In the genomic region with DNA sequence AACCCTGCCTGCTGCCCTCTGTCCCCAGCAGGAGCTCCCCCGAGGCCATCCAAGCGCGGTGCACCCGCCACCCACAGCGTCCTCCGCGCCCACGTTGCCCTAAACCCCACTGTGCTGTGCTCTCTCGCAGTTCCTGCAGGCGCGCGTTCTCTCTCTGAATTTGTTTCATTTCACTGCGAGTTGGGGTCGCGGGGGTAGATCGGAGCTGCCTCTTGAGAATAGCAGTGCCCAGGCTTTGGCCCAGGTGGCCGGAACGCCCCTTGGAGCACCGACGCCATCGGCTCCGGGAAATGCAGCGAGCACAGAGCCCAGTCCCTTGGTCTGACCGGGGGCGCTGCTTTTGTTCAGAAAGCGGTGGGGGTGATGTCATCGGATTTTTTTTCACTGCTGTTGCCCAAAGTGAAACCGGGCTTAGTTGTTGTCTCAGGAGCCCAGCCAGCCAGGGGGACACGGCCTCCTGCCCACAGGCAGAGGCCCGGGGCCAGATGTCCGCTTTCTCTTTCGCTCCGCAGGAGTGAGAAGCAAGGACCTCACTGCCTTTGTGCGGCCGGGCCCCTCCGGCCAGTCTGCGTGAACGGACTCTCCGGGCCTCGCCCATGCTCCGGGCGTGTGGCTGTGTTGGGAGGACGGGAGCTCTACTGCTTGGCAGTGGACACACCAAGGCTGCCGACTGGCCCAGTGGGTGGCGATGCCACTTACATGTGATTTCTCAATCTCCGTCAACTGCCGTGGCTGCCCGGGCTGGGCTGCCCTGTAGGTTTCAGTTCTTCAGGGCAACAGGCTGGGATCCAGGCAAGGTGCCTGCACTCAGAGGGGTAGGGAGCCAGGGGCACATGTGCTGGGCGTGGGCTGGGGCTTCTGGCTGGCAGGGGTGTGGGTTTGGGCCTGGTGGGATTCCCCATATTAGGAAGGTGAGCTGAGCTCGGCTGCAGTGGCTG, we compare ENCODE assay signal across 1 cellular context.
TF ChIP-seq lines count a peak whose summit lies in the region.

No MANE protein-coding gene starts in this region.

TF ChIP-seq in HepG2, 621 proteins besides CTCF, POLR2A, EP300 and RAD21 (continued from another document and continues in another):
- TF ChIP-seq, protein P1, sequence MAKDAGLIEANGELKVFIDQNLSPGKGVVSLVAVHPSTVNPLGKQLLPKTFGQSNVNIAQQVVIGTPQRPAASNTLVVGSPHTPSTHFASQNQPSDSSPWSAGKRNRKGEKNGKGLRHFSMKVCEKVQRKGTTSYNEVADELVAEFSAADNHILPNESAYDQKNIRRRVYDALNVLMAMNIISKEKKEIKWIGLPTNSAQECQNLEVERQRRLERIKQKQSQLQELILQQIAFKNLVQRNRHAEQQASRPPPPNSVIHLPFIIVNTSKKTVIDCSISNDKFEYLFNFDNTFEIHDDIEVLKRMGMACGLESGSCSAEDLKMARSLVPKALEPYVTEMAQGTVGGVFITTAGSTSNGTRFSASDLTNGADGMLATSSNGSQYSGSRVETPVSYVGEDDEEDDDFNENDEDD (CRISPR knock-in tag; IDR thresholded peaks at IDR 0.05; ENCODE audit: borderline replicate concordance) = no peak
- no peak for TF ChIP-seq PCBP2 (optimal IDR thresholded peaks at IDR 0.05; ENCODE audit: low read depth, low read length, poor library complexity, severe bottlenecking)
- TF ChIP-seq TFE3 (CRISPR knock-in tag; IDR thresholded peaks at IDR 0.05) = no peak
- TF ChIP-seq PHF8 (CRISPR knock-in tag; IDR thresholded peaks at IDR 0.05) = no peak
- TF ChIP-seq SRSF1 (optimal IDR thresholded peaks at IDR 0.05; ENCODE audit: low read depth, low read length) = peak; percentile 28
- peak; percentile 90 for TF ChIP-seq HNRNPL (IDR thresholded peaks at IDR 0.05; ENCODE audit: low read depth, low read length)
- TF ChIP-seq, protein P2, sequence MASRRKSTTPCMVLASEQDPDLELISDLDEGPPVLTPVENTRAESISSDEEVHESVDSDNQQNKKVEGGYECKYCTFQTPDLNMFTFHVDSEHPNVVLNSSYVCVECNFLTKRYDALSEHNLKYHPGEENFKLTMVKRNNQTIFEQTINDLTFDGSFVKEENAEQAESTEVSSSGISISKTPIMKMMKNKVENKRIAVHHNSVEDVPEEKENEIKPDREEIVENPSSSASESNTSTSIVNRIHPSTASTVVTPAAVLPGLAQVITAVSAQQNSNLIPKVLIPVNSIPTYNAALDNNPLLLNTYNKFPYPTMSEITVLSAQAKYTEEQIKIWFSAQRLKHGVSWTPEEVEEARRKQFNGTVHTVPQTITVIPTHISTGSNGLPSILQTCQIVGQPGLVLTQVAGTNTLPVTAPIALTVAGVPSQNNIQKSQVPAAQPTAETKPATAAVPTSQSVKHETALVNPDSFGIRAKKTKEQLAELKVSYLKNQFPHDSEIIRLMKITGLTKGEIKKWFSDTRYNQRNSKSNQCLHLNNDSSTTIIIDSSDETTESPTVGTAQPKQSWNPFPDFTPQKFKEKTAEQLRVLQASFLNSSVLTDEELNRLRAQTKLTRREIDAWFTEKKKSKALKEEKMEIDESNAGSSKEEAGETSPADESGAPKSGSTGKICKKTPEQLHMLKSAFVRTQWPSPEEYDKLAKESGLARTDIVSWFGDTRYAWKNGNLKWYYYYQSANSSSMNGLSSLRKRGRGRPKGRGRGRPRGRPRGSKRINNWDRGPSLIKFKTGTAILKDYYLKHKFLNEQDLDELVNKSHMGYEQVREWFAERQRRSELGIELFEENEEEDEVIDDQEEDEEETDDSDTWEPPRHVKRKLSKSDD (CRISPR knock-in tag; IDR thresholded peaks at IDR 0.05; ENCODE audit: low read depth) = 0 out of 2 replicates have a peak, but pooled peaks have one; percentile 26
- TF ChIP-seq SOX6 (IDR thresholded peaks at IDR 0.05) = no peak
- peak; percentile 52 for TF ChIP-seq SOX6 (CRISPR knock-in tag; IDR thresholded peaks at IDR 0.05)
- TF ChIP-seq, protein P3, sequence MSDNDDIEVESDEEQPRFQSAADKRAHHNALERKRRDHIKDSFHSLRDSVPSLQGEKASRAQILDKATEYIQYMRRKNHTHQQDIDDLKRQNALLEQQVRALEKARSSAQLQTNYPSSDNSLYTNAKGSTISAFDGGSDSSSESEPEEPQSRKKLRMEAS (IDR thresholded peaks at IDR 0.05) = no peak; the same call in 1 of the 2 replicates
- no peak for TF ChIP-seq ZNF800 (CRISPR knock-in tag; IDR thresholded peaks at IDR 0.05)
- peak; percentile 67; the same call in 1 of the 2 replicates for TF ChIP-seq SP4 (CRISPR knock-in tag; IDR thresholded peaks at IDR 0.05)
- no peak for TF ChIP-seq USF2 (IDR thresholded peaks at IDR 0.05; ENCODE audit: low read depth, low read length)
- no peak for TF ChIP-seq USF2 (CRISPR knock-in tag; IDR thresholded peaks at IDR 0.05; ENCODE audit: borderline replicate concordance)
- TF ChIP-seq ZBTB14 (CRISPR knock-in tag; IDR thresholded peaks at IDR 0.05) = no peak
- TF ChIP-seq FOXM1 (CRISPR knock-in tag; IDR thresholded peaks at IDR 0.05) = no peak
- TF ChIP-seq ZNF329 (CRISPR knock-in tag; IDR thresholded peaks at IDR 0.05; ENCODE audit: low read depth) = no peak
- no peak for TF ChIP-seq SMYD3 (CRISPR knock-in tag; IDR thresholded peaks at IDR 0.05)
- TF ChIP-seq SPEN (CRISPR knock-in tag; IDR thresholded peaks at IDR 0.05; ENCODE audit: low read depth) = peak; percentile 11; the same call in 1 of the 2 replicates
- TF ChIP-seq ZNF232 (CRISPR knock-in tag; IDR thresholded peaks at IDR 0.05; ENCODE audit: borderline replicate concordance) = no peak
- TF ChIP-seq YY1 (IDR thresholded peaks at IDR 0.05; ENCODE audit: insufficient read depth, insufficient replicate concordance, low read depth, low read length) = no peak
- no peak for TF ChIP-seq ESRRA (CRISPR knock-in tag; IDR thresholded peaks at IDR 0.05; ENCODE audit: low read depth)
- TF ChIP-seq, protein P4, sequence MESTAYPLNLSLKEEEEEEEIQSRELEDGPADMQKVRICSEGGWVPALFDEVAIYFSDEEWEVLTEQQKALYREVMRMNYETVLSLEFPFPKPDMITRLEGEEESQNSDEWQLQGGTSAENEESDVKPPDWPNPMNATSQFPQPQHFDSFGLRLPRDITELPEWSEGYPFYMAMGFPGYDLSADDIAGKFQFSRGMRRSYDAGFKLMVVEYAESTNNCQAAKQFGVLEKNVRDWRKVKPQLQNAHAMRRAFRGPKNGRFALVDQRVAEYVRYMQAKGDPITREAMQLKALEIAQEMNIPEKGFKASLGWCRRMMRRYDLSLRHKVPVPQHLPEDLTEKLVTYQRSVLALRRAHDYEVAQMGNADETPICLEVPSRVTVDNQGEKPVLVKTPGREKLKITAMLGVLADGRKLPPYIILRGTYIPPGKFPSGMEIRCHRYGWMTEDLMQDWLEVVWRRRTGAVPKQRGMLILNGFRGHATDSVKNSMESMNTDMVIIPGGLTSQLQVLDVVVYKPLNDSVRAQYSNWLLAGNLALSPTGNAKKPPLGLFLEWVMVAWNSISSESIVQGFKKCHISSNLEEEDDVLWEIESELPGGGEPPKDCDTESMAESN (CRISPR knock-in tag; conservative IDR thresholded peaks at IDR 0.05) = no peak
- no peak for TF ChIP-seq SATB2 (CRISPR knock-in tag; IDR thresholded peaks at IDR 0.05)
- no peak for TF ChIP-seq MIER3 (CRISPR knock-in tag; IDR thresholded peaks at IDR 0.05; ENCODE audit: borderline replicate concordance)
- TF ChIP-seq ZNF773 (CRISPR knock-in tag; IDR thresholded peaks at IDR 0.05; ENCODE audit: borderline replicate concordance) = no peak
- no peak for TF ChIP-seq XBP1 (CRISPR knock-in tag; IDR thresholded peaks at IDR 0.05)
- TF ChIP-seq ZNF205 (CRISPR knock-in tag; IDR thresholded peaks at IDR 0.05) = no peak
- no peak for TF ChIP-seq KLF11 (CRISPR knock-in tag; IDR thresholded peaks at IDR 0.05)
- no peak for TF ChIP-seq KDM3A (CRISPR knock-in tag; IDR thresholded peaks at IDR 0.05; ENCODE audit: low read depth)
- TF ChIP-seq ZNF761 (CRISPR knock-in tag; conservative IDR thresholded peaks at IDR 0.05) = no peak
- TF ChIP-seq ISL2 (CRISPR knock-in tag; IDR thresholded peaks at IDR 0.05) = no peak
- TF ChIP-seq MYC (CRISPR knock-in tag; IDR thresholded peaks at IDR 0.05; ENCODE audit: borderline replicate concordance) = peak; percentile 39; the same call in 1 of the 2 replicates
- TF ChIP-seq, protein P5, sequence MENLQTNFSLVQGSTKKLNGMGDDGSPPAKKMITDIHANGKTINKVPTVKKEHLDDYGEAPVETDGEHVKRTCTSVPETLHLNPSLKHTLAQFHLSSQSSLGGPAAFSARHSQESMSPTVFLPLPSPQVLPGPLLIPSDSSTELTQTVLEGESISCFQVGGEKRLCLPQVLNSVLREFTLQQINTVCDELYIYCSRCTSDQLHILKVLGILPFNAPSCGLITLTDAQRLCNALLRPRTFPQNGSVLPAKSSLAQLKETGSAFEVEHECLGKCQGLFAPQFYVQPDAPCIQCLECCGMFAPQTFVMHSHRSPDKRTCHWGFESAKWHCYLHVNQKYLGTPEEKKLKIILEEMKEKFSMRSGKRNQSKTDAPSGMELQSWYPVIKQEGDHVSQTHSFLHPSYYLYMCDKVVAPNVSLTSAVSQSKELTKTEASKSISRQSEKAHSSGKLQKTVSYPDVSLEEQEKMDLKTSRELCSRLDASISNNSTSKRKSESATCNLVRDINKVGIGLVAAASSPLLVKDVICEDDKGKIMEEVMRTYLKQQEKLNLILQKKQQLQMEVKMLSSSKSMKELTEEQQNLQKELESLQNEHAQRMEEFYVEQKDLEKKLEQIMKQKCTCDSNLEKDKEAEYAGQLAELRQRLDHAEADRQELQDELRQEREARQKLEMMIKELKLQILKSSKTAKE (CRISPR knock-in tag; IDR thresholded peaks at IDR 0.05; ENCODE audit: borderline replicate concordance) = no peak
- no peak for TF ChIP-seq ZBTB43 (CRISPR knock-in tag; conservative IDR thresholded peaks at IDR 0.05)
- no peak for TF ChIP-seq NR2F6 (IDR thresholded peaks at IDR 0.05)
- TF ChIP-seq NR2F6 (CRISPR knock-in tag; IDR thresholded peaks at IDR 0.05) = no peak
- no peak for TF ChIP-seq XRCC5 (optimal IDR thresholded peaks at IDR 0.05; ENCODE audit: low read length)
- peak; percentile 10; the same call in 1 of the 2 replicates for TF ChIP-seq HNF4A (CRISPR knock-in tag; IDR thresholded peaks at IDR 0.05)
- peak; percentile 47; the same call in 1 of the 2 replicates for TF ChIP-seq RBFOX2 (IDR thresholded peaks at IDR 0.05; ENCODE audit: low read depth, low read length)
